Comparison of ENCODE assay signal across 18 cellular contexts in the genomic region with DNA sequence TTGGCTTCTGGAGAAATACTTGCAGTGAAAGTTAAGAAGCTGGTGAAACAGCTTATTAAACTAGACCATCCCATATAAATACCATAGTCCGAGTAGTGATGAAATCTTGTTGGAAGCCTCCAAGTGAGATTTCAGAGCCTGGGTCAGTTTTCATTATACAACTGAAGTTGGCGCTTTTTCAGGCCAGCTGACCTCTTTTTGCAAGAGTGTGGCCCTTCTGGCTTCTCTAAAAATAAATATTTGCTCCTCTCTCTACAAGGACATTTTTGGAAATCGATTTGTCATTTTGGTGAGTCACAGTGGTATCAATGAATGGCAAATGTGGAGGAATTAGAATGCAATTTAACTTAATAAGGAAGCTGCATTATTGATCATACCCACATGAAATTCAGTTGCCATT. TPM values are rescaled to one million over a fixed set of nuclear protein-coding genes. Genes with fewer than 3 reads are reported as not detected.
DNase-seq lines count a peak whose midpoint lies in the region; ATAC-seq and TF ChIP-seq lines count a peak whose summit lies in the region.
"Had no signal": no experiment of that assay in that cellular context is flagged by ENCODE, and none has a peak within 500 bp of the region (broad histone marks: within the 10 kb centered on the region; RNA-seq: fewer than 3 reads in every experiment).

No MANE protein-coding gene starts in this region.

- no peaks in the 10 kb centered on the region for H3K9me3 ChIP-seq in PC-3 (ENCODE audit: low read length)
- peaks cover 0 to 10% (median 0%) of the 10 kb centered on the region in 11 donors for H3K9me3 ChIP-seq in heart right ventricle
- peaks cover 8% of the 10 kb centered on the region for H3K9me3 ChIP-seq in psoas muscle

- peak overlapping the region; percentile 3; the same call in 1 of the 2 replicates for H3K4me2 ChIP-seq in PC-3 (ENCODE audit: low read length)

- H3K27ac Mint-ChIP-seq in stimulated activated naive B cell treated with anti-CD40 and anti-IgM and Interleukin-4, amounts not matched to agents 10 μg/mL and 1 μg/mL and 100 μg/mL, for 72 hours = no peak overlapping the region
- H3K27ac Mint-ChIP-seq: naive thymus-derived CD8-positive, alpha-beta T cell; WTC11 had no signal

- no peaks in the 10 kb centered on the region for H3K36me3 ChIP-seq in PC-3 (ENCODE audit: low read depth, low read length)
- H3K36me3 ChIP-seq in heart right ventricle = no peaks in the 10 kb centered on the region
- H3K36me3 ChIP-seq in psoas muscle (ENCODE audit: insufficient read depth in 1 of 2, low read depth in 1 of 2) = no peaks in the 10 kb centered on the region

- H3K79me2 ChIP-seq in PC-3 (ENCODE audit: low read length) = no peaks in the 10 kb centered on the region

- H3K4me1 ChIP-seq in PC-3 (ENCODE audit: insufficient read depth, low read length) (peaks cover 28% of the 10 kb centered on the region), heart right ventricle (peaks cover 0 to 32% (median 18%) of the 10 kb centered on the region in 9 donors), psoas muscle (peaks cover 44% of the 10 kb centered on the region)

- H3K4me3 Mint-ChIP-seq in stimulated activated naive B cell treated with anti-CD40 and anti-IgM and Interleukin-4, amounts not matched to agents 10 μg/mL and 1 μg/mL and 100 μg/mL, for 72 hours = no peak overlapping the region
- H3K4me3 Mint-ChIP-seq: naive thymus-derived CD8-positive, alpha-beta T cell; WTC11 had no signal

- H3K4me1 Mint-ChIP-seq in stimulated activated naive B cell treated with anti-CD40 and anti-IgM and Interleukin-4, amounts not matched to agents 10 μg/mL and 1 μg/mL and 100 μg/mL, for 72 hours = peaks cover 7 to 18% of the 10 kb centered on the region in 2 donors
- H3K4me1 Mint-ChIP-seq: naive thymus-derived CD8-positive, alpha-beta T cell; WTC11 had no signal

- CTCF ChIA-PET in PC-3 (lab: Charles Lee) = no interaction called here

- no peak overlapping the region for H3K4me3 ChIP-seq in AG09309 (ENCODE audit: control insufficient read depth, low read depth, low read length)
- H3K4me3 ChIP-seq in PC-3 (ENCODE audit: low read length) = no peak overlapping the region
- no peak overlapping the region for H3K4me3 ChIP-seq in heart right ventricle
- peak overlapping the region; percentile 36 for H3K4me3 ChIP-seq in psoas muscle

- H3K27ac ChIP-seq in PC-3 (ENCODE audit: low read length) (no peak overlapping the region), heart right ventricle (peak overlapping the region in 4 of 10 donors; percentile 7 to 39 (median 26)), psoas muscle (peak overlapping the region; percentile 86)

- DNase-seq in AG09309 (ENCODE audit: low read depth) (peak; percentile 33), PC-3 (peak; percentile 70), heart right ventricle (peak in 1 of 2 donors; percentile 27), psoas muscle (peak; percentile 46 to 64), NCI-H1436 (lab: John Stamatoyannopoulos, UW) (no peak), NCI-H345 (lab: John Stamatoyannopoulos, UW) (no peak)
- DNase-seq in stimulated activated naive B cell treated with anti-CD40 and anti-IgM and Interleukin-4, amounts not matched to agents 10 μg/mL and 1 μg/mL and 100 μg/mL, for 72 hours = no peak
- DNase-seq: ACHN; activated effector memory CD4-positive, alpha-beta T cell treated with Interleukin-2 at 50 U/mL for 16 hours; COR-L47; hypothalamus; naive thymus-derived CD8-positive, alpha-beta T cell; NCI-H1048; NCI-H2107; stimulated activated CD4-positive, alpha-beta T cell treated with anti-CD3 and anti-CD28 coated beads, Interleukin-1b, Interleukin-23, amount 100 ng/mL, for 48 hours had no signal

- intact Hi-C loops in PC-3 (cut with micrococcal nuclease) (no loop called here), heart right ventricle (cut with DNase I) (no loop called here), psoas muscle (cut with DNase I) (loop anchor here in 1 of 2 donors (10.0 kb wide), 1 partner anchor 51 kb away; the partner anchor contains the start of gene THRB)

- H3K36me3 Mint-ChIP-seq in stimulated activated naive B cell treated with anti-CD40 and anti-IgM and Interleukin-4, amounts not matched to agents 10 μg/mL and 1 μg/mL and 100 μg/mL, for 72 hours = no peaks in the 10 kb centered on the region
- H3K36me3 Mint-ChIP-seq: naive thymus-derived CD8-positive, alpha-beta T cell; WTC11 had no signal

- no peak for TF ChIP-seq CTCF in AG09309 (IDR thresholded peaks at IDR 0.05; ENCODE audit: control insufficient read depth, insufficient read depth, low read depth, low read length, missing control alignments)
- no peak for TF ChIP-seq CTCF in PC-3 (conservative IDR thresholded peaks at IDR 0.05; ENCODE audit: low read depth, low read length)
- TF ChIP-seq CTCF in heart right ventricle (IDR thresholded peaks at IDR 0.05) = no peak
- no peak for TF ChIP-seq CTCF in psoas muscle (IDR thresholded peaks at IDR 0.05)

- no TSS peak for BruUV-seq in PC-3 (replicated peaks; lab: Mats Ljungman, UMichigan)

- WGBS in heart right ventricle, 2 donors = 30 to 32% methylated on average over 3 of the region's 3 CpGs
- 20 to 24% (median 22%) methylated on average over 3 of the region's 3 CpGs for WGBS in psoas muscle, 3 donors

- no peaks in the 10 kb centered on the region for H3F3A ChIP-seq in PC-3 (ENCODE audit: low read length, unreplicated experiment)

- no peaks in the 10 kb centered on the region for H4K20me1 ChIP-seq in PC-3 (ENCODE audit: low read length)

- H2AFZ ChIP-seq in PC-3 (ENCODE audit: low read length) = peak overlapping the region; percentile 18

- H3K27me3 Mint-ChIP-seq in stimulated activated naive B cell treated with anti-CD40 and anti-IgM and Interleukin-4, amounts not matched to agents 10 μg/mL and 1 μg/mL and 100 μg/mL, for 72 hours = peaks cover 0 to 4% of the 10 kb centered on the region in 2 donors
- H3K27me3 Mint-ChIP-seq: naive thymus-derived CD8-positive, alpha-beta T cell had no signal

- 0 out of 2 replicates have a peak, but pooled peaks cover 3% of the 10 kb centered on the region for H3K9me2 ChIP-seq in PC-3 (replicated peaks; ENCODE audit: low read length)

- ATAC-seq in PC-3 (no peak), heart right ventricle (peak in 6 of 8 donors; percentile 41 to 78 (median 62)), psoas muscle (peak; percentile 85 to 97 (median 92)), GM21825 (IDR thresholded peaks at IDR 0.05; ENCODE audit: unreplicated experiment) (no peak)
- no peak for ATAC-seq in stimulated activated naive B cell treated with anti-CD40 and anti-IgM and Interleukin-4, amounts not matched to agents 10 μg/mL and 1 μg/mL and 100 μg/mL, for 72 hours (replicated peaks)
- ATAC-seq: naive thymus-derived CD8-positive, alpha-beta T cell; WTC11 had no signal

- H3K27me3 ChIP-seq in PC-3 (ENCODE audit: low read length) (no peaks in the 10 kb centered on the region), heart right ventricle (no peaks in the 10 kb centered on the region), psoas muscle (ENCODE audit: insufficient read depth in 3 of 3, low read length in 2 of 3) (no peaks in the 10 kb centered on the region)

- no peak overlapping the region for H3K9ac ChIP-seq in PC-3 (ENCODE audit: low read length)

- POLR2A ChIA-PET in PC-3 (lab: Charles Lee; ENCODE audit: unreplicated experiment) = no interaction called here

- H3K9me3 Mint-ChIP-seq in stimulated activated naive B cell treated with anti-CD40 and anti-IgM and Interleukin-4, amounts not matched to agents 10 μg/mL and 1 μg/mL and 100 μg/mL, for 72 hours = no peaks in the 10 kb centered on the region
- H3K9me3 Mint-ChIP-seq: WTC11 had no signal

RNA-seq across cellular contexts. Expression of gene THRB, which starts 51.3 kb away (rescaled TPM):
- 7.0 and 9.7 TPM in 2 replicates for total RNA-seq in PC-3 (2014; rRNA removed)
- 10 to 100 TPM; 14.4 to 32.8 (median 26.4) TPM for total RNA-seq in heart right ventricle
- 1 to 10 TPM; 3.8 to 5.2 TPM for polyA plus RNA-seq in heart right ventricle
- total RNA-seq in psoas muscle = 10 to 100 TPM; 29.1 to 38.6 (median 33.1) TPM
- polyA plus RNA-seq in psoas muscle = 10 to 100 TPM; 11.5 to 33.3 (median 16.2) TPM
- total RNA-seq: activated CD8-positive, alpha-beta memory T cell treated with anti-CD3 and anti-CD28 coated beads for 36 hours; naive thymus-derived CD8-positive, alpha-beta T cell had no signal
- polyA plus RNA-seq: naive thymus-derived CD8-positive, alpha-beta T cell had no signal

Comparison
In these comparisons a context has a peak if more than half of its experiments do, and no peak if none do; other contexts are left out.
1. DNase-seq: peak in AG09309 (single experiment), PC-3 (single experiment) and psoas muscle (2 of 2); none in NCI-H1436 (single experiment), stimulated activated naive B cell treated with anti-CD40 and anti-IgM and Interleukin-4, amounts not matched to agents 10 μg/mL and 1 μg/mL and 100 μg/mL, for 72 hours (single experiment) and NCI-H345 (single experiment).
2. ATAC-seq: peak in heart right ventricle (6 of 8) and psoas muscle (4 of 4); none in PC-3 (single experiment), GM21825 (single experiment) and stimulated activated naive B cell treated with anti-CD40 and anti-IgM and Interleukin-4, amounts not matched to agents 10 μg/mL and 1 μg/mL and 100 μg/mL, for 72 hours (0 of 2).